In the genomic region with DNA sequence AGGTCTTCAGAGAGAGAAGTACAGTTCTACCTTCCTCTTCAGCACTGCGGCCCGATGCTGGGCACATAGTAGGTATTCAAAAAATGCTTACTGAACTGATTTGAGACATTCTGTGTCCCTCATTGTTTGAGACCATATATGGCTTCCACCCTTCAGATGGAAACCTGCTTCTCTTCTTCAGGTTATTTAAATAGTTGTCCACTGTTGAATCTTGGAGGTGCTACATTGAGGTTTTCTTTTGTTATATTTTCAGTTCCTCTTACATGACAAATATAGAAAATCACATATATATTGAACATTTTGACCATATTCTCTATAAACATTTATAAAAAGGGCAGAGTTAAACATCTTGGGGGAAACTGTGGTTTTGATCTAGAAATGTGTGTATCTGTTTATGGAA, we compare ENCODE assay signal across 16 cellular contexts.
"Had no signal": no experiment of that assay in that cellular context is flagged by ENCODE, and none has a peak within 500 bp of the region (broad histone marks: within the 10 kb centered on the region; RNA-seq: fewer than 3 reads in every experiment).

No MANE protein-coding gene starts in this region.

- DNase-seq: activated CD4-positive, alpha-beta T cell treated with anti-CD3 and anti-CD28 coated beads for 36 hours; activated CD4-positive, alpha-beta T cell treated with anti-CD3 and anti-CD28 coated beads, Interleukin-2, amount 50 U/mL, for 48 hours; activated naive CD4-positive, alpha-beta T cell; activated naive CD8-positive, alpha-beta T cell treated with anti-CD3 and anti-CD28 coated beads for 36 hours; amniotic stem cell; effector CD8-positive, alpha-beta T cell; left ventricle myocardium superior; stimulated activated CD4-positive, alpha-beta T cell treated with anti-CD3 and anti-CD28 coated beads, Interleukin-12 subunit alpha, Interleukin-12 subunit beta, amount 100 ng/mL, for 4 hours; stimulated activated CD4-positive, alpha-beta T cell treated with anti-CD3 and anti-CD28 coated beads, Interleukin-1b, Interleukin-23, amount 100 ng/mL, for 48 hours; stimulated activated naive CD4-positive, alpha-beta T cell treated with Interleukin-2 at 50 U/mL for 16 hours; tibial artery had no signal

- H3K4me3 Mint-ChIP-seq: activated CD4-positive, alpha-beta T cell treated with anti-CD3 and anti-CD28 coated beads for 36 hours; activated naive CD8-positive, alpha-beta T cell treated with anti-CD3 and anti-CD28 coated beads for 36 hours; dendritic cell treated with granulocyte-macrophage colony-stimulating factor and Interleukin-4, amounts not matched to agents 40 ng/mL and 50 ng/mL, for 4 days; memory B cell; neural crest cell; WTC11 had no signal

- ATAC-seq: activated CD4-positive, alpha-beta T cell treated with anti-CD3 and anti-CD28 coated beads for 36 hours; gastroesophageal sphincter; left ventricle myocardium superior; WTC11 had no signal

- H3K9me3 Mint-ChIP-seq: neural crest cell, WTC11 had no signal

- H3K4me1 Mint-ChIP-seq: activated CD4-positive, alpha-beta T cell treated with anti-CD3 and anti-CD28 coated beads for 36 hours; activated naive CD8-positive, alpha-beta T cell treated with anti-CD3 and anti-CD28 coated beads for 36 hours; memory B cell; WTC11 had no signal

- H3K36me3 Mint-ChIP-seq: activated naive CD8-positive, alpha-beta T cell treated with anti-CD3 and anti-CD28 coated beads for 36 hours; memory B cell; WTC11 had no signal

- H3K27ac Mint-ChIP-seq: activated CD4-positive, alpha-beta T cell treated with anti-CD3 and anti-CD28 coated beads for 36 hours; activated naive CD8-positive, alpha-beta T cell treated with anti-CD3 and anti-CD28 coated beads for 36 hours; dendritic cell treated with granulocyte-macrophage colony-stimulating factor and Interleukin-4, amounts not matched to agents 40 ng/mL and 50 ng/mL, for 4 days; memory B cell; WTC11 had no signal

- H3K27me3 Mint-ChIP-seq: activated CD4-positive, alpha-beta T cell treated with anti-CD3 and anti-CD28 coated beads for 36 hours; activated naive CD8-positive, alpha-beta T cell treated with anti-CD3 and anti-CD28 coated beads for 36 hours; dendritic cell treated with granulocyte-macrophage colony-stimulating factor and Interleukin-4, amounts not matched to agents 40 ng/mL and 50 ng/mL, for 4 days; memory B cell had no signal
